ENCODE assay signal across 1 cellular context in the genomic region with DNA sequence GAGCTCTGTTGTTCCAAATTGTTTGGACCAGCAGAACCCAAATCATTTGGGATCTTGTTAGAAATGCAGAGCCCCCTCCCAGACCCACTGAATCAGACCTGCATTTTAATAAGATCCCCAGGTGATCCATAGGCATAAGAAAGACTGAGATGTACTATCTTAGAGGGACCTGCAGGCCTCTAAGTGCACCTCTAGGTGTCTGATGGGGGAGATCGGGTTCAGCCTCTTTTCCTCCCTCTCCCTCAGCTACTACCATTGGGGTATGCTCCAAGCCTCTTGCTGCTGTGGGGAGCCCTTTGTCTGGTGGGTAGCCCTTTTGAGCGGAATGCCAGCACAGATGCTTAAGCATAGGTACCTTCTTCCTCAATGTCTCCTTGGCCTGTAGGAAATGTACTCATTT.
TF ChIP-seq lines count a peak whose summit lies in the region.

No MANE protein-coding gene starts in this region.

TF ChIP-seq in GM23338, 12 proteins besides CTCF, POLR2A, EP300 and RAD21:
- TF ChIP-seq, protein P1, sequence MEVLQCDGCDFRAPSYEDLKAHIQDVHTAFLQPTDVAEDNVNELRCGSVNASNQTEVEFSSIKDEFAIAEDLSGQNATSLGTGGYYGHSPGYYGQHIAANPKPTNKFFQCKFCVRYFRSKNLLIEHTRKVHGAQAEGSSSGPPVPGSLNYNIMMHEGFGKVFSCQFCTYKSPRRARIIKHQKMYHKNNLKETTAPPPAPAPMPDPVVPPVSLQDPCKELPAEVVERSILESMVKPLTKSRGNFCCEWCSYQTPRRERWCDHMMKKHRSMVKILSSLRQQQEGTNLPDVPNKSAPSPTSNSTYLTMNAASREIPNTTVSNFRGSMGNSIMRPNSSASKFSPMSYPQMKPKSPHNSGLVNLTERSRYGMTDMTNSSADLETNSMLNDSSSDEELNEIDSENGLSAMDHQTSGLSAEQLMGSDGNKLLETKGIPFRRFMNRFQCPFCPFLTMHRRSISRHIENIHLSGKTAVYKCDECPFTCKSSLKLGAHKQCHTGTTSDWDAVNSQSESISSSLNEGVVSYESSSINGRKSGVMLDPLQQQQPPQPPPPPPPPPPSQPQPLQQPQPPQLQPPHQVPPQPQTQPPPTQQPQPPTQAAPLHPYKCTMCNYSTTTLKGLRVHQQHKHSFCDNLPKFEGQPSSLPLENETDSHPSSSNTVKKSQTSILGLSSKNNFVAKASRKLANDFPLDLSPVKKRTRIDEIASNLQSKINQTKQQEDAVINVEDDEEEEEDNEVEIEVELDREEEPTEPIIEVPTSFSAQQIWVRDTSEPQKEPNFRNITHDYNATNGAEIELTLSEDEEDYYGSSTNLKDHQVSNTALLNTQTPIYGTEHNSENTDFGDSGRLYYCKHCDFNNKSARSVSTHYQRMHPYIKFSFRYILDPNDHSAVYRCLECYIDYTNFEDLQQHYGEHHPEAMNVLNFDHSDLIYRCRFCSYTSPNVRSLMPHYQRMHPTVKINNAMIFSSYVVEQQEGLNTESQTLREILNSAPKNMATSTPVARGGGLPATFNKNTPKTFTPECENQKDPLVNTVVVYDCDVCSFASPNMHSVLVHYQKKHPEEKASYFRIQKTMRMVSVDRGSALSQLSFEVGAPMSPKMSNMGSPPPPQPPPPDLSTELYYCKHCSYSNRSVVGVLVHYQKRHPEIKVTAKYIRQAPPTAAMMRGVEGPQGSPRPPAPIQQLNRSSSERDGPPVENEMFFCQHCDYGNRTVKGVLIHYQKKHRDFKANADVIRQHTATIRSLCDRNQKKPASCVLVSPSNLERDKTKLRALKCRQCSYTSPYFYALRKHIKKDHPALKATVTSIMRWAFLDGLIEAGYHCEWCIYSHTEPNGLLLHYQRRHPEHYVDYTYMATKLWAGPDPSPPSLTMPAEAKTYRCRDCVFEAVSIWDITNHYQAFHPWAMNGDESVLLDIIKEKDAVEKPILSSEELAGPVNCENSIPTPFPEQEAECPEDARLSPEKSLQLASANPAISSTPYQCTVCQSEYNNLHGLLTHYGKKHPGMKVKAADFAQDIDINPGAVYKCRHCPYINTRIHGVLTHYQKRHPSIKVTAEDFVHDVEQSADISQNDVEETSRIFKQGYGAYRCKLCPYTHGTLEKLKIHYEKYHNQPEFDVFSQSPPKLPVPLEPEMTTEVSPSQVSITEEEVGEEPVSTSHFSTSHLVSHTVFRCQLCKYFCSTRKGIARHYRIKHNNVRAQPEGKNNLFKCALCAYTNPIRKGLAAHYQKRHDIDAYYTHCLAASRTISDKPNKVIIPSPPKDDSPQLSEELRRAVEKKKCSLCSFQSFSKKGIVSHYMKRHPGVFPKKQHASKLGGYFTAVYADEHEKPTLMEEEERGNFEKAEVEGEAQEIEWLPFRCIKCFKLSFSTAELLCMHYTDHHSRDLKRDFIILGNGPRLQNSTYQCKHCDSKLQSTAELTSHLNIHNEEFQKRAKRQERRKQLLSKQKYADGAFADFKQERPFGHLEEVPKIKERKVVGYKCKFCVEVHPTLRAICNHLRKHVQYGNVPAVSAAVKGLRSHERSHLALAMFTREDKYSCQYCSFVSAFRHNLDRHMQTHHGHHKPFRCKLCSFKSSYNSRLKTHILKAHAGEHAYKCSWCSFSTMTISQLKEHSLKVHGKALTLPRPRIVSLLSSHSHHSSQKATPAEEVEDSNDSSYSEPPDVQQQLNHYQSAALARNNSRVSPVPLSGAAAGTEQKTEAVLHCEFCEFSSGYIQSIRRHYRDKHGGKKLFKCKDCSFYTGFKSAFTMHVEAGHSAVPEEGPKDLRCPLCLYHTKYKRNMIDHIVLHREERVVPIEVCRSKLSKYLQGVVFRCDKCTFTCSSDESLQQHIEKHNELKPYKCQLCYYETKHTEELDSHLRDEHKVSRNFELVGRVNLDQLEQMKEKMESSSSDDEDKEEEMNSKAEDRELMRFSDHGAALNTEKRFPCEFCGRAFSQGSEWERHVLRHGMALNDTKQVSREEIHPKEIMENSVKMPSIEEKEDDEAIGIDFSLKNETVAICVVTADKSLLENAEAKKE (CRISPR knock-in tag; IDR thresholded peaks at IDR 0.05): no peak
- no peak for TF ChIP-seq EZH2 (IDR thresholded peaks at IDR 0.05; ENCODE audit: low read depth, unreplicated experiment)
- no peak for TF ChIP-seq JUNB (IDR thresholded peaks at IDR 0.05; ENCODE audit: unreplicated experiment)
- TF ChIP-seq EZH2phosphoT487 (IDR thresholded peaks at IDR 0.05; ENCODE audit: unreplicated experiment): no peak
- no peak for TF ChIP-seq NANOG (IDR thresholded peaks at IDR 0.05; ENCODE audit: borderline replicate concordance)
- TF ChIP-seq ZNF331 (CRISPR knock-in tag; IDR thresholded peaks at IDR 0.05; ENCODE audit: low read depth): no peak
TF ChIP-seq in GM23338: peak in this region for 0.
